In genomic region chr15:39720721-39721611, GRCh38 we compare ENCODE assay signal across 14 cellular contexts.
DNase-seq lines count a peak whose midpoint lies in the region; ATAC-seq and TF ChIP-seq lines count a peak whose summit lies in the region.
"Had no signal": no experiment of that assay in that cellular context is flagged by ENCODE, and none has a peak within 500 bp of the region (broad histone marks: within the 10 kb centered on the region; RNA-seq: fewer than 3 reads in every experiment).

No MANE protein-coding gene starts in this region.

- H3K23ac ChIP-seq in IMR-90 (ENCODE audit: low read depth, low read length): no peak overlapping the region

- no peak overlapping the region for H4K5ac ChIP-seq in IMR-90 (ENCODE audit: low read depth, low read length)

- no peak for TF ChIP-seq POLR2A in IMR-90 (IDR thresholded peaks at IDR 0.05; ENCODE audit: low read depth, low read length)

- no peak overlapping the region for H3K27ac ChIP-seq in IMR-90 (ENCODE audit: insufficient read depth, low read length)
- H3K27ac ChIP-seq: tibial artery had no signal

- H3K4me2 ChIP-seq in IMR-90 (ENCODE audit: low read depth, low read length): peak overlapping the region; percentile 41; the same call in 1 of the 2 replicates

- no peaks in the 10 kb centered on the region for H3K36me3 ChIP-seq in IMR-90 (ENCODE audit: control insufficient read depth, insufficient read depth, low read length)
- H3K36me3 ChIP-seq: tibial artery had no signal

- peak; percentile 36 for DNase-seq in AG20443 (ENCODE audit: low spot score)
- peak; percentile 69 for DNase-seq in IMR-90
- DNase-seq in amniotic stem cell (lab: John Stamatoyannopoulos, UW): peak; percentile 23
- peak; percentile 19 for DNase-seq in kidney glomerular epithelial cell (lab: John Stamatoyannopoulos, UW)
- DNase-seq in Right ventricle myocardium superior: no peak
- DNase-seq in SK-N-DZ (ENCODE audit: low spot score): no peak
- DNase-seq: activated CD8-positive, alpha-beta T cell treated with anti-CD3 and anti-CD28 coated beads for 36 hours; CD4-positive, CD25-positive, alpha-beta regulatory T cell; NCI-H1105; NCI-H524 treated with DMSO at 0.1 percent for 48 hours; tibial artery had no signal

- H3K4me1 ChIP-seq in IMR-90 (ENCODE audit: control insufficient read depth, insufficient read depth, low read length): peaks cover 2% of the 10 kb centered on the region; the same call in 1 of the 2 replicates
- H3K4me1 ChIP-seq: tibial artery had no signal

- H3K9ac ChIP-seq in IMR-90 (ENCODE audit: low read depth, low read length): no peak overlapping the region

- no peak overlapping the region for H2AK9ac ChIP-seq in IMR-90 (replicated peaks; ENCODE audit: low read depth, low read length, poor library complexity)

- POLR2A ChIA-PET in IMR-90 (lab: Charles Lee; ENCODE audit: unreplicated experiment): no interaction called here

- no peaks in the 10 kb centered on the region for H3K79me1 ChIP-seq in IMR-90 (ENCODE audit: low read depth in 1 of 2, low read length in 2 of 2)

- no peak overlapping the region for H2AK5ac ChIP-seq in IMR-90 (ENCODE audit: low read depth, low read length)

- dilution Hi-C loops in IMR-90 (cut with HindIII; ENCODE audit: low sequenced_read_pairs, unreplicated experiment): no loop called here

- H2BK20ac ChIP-seq in IMR-90 (ENCODE audit: low read depth, low read length): peak overlapping the region; percentile 35; the same call in 1 of the 2 replicates

- no peak overlapping the region for H2BK5ac ChIP-seq in IMR-90 (ENCODE audit: low read depth, low read length, poor library complexity, severe bottlenecking)

- WGBS in IMR-90 (ENCODE audit: extremely low coverage in 2 of 2, insufficient read length in 1 of 2), 2 experiments: 86% methylated on average over 2 of the region's 5 CpGs; no CpG with 5 or more reads in 1 of the 2 experiments

- TF ChIP-seq RAD21 in IMR-90 (IDR thresholded peaks at IDR 0.05; ENCODE audit: low read length): no peak

- H3K4me3 ChIP-seq in IMR-90 (ENCODE audit: insufficient read depth, low read depth, low read length): no peak overlapping the region
- H3K4me3 ChIP-seq: tibial artery had no signal

- CTCF ChIA-PET in IMR-90 (lab: Yijun Ruan, JAX): no interaction called here

- no peaks in the 10 kb centered on the region for H3K9me3 ChIP-seq in IMR-90 (ENCODE audit: control insufficient read depth, insufficient read depth, low read length)
- H3K9me3 ChIP-seq: tibial artery had no signal

- BruUV-seq in IMR-90 (replicated peaks; lab: Mats Ljungman, UMichigan): no TSS peak

- ATAC-seq in IMR-90 (ENCODE audit: low read depth): peak; percentile 86
- no peak for ATAC-seq in GM21367 (IDR thresholded peaks at IDR 0.05; ENCODE audit: unreplicated experiment)
- no peak for ATAC-seq in Right ventricle myocardium superior (ENCODE audit: poor library complexity)
- no peak for ATAC-seq in GM18858 (IDR thresholded peaks at IDR 0.05; ENCODE audit: unreplicated experiment)
- ATAC-seq: activated CD8-positive, alpha-beta T cell treated with anti-CD3 and anti-CD28 coated beads for 36 hours; activated naive CD4-positive, alpha-beta T cell treated with anti-CD3 and anti-CD28 coated beads, Interleukin-2, amount 50 U/mL, for 72 hours had no signal

- H4K91ac ChIP-seq in IMR-90 (ENCODE audit: insufficient read depth, low read depth, low read length): no peak overlapping the region

- in situ Hi-C loops in IMR-90 (cut with MboI; ENCODE audit: low sequenced_read_pairs): no loop called here

- H3K14ac ChIP-seq in IMR-90 (replicated peaks; ENCODE audit: low read depth, low read length): peak overlapping the region; percentile 48

- TF ChIP-seq CTCF in IMR-90 (conservative IDR thresholded peaks at IDR 0.05; ENCODE audit: low read depth, low read length): no peak

- H3K18ac ChIP-seq in IMR-90 (ENCODE audit: low read depth, low read length): no peak overlapping the region; the same call in 1 of the 2 replicates

- H2BK120ac ChIP-seq in IMR-90 (ENCODE audit: low read depth, low read length): peak overlapping the region; percentile 4; the same call in 1 of the 2 replicates

- H3K56ac ChIP-seq in IMR-90 (ENCODE audit: extremely low read depth, insufficient read depth, low read length): no peak overlapping the region

- no peak overlapping the region for H3K4ac ChIP-seq in IMR-90 (ENCODE audit: low read depth, low read length)

- H2AFZ ChIP-seq in IMR-90 (replicated peaks; ENCODE audit: low read length, poor library complexity): no peak overlapping the region

- no peaks in the 10 kb centered on the region for H4K20me1 ChIP-seq in IMR-90 (ENCODE audit: insufficient read depth, low read length)

- peaks cover 7% of the 10 kb centered on the region; the same call in 1 of the 2 replicates for H3K9me1 ChIP-seq in IMR-90 (ENCODE audit: insufficient read depth, low read length)

- H2BK15ac ChIP-seq in IMR-90 (ENCODE audit: low read depth, low read length): no peak overlapping the region

- no peak overlapping the region for H4K8ac ChIP-seq in IMR-90 (ENCODE audit: low read depth in 2 of 2, low read length in 2 of 2)

- no peaks in the 10 kb centered on the region for H3K27me3 ChIP-seq in IMR-90 (ENCODE audit: control insufficient read depth, insufficient read depth, low read length)
- H3K27me3 ChIP-seq: tibial artery had no signal

- intact Hi-C loops in IMR-90 (cut with micrococcal nuclease): no loop called here
- intact Hi-C loops in Right ventricle myocardium superior (cut with DNase I): no loop called here

TF ChIP-seq in IMR-90, 13 proteins besides CTCF, POLR2A, EP300 and RAD21:
- TF ChIP-seq CHD1 (IDR thresholded peaks at IDR 0.05; ENCODE audit: low read depth, low read length) (no peak), NFE2L2 (IDR thresholded peaks at IDR 0.05; ENCODE audit: low read depth, low read length) (no peak), CEBPB (IDR thresholded peaks at IDR 0.05; ENCODE audit: low read depth, low read length) (no peak), MAFK (IDR thresholded peaks at IDR 0.05; ENCODE audit: low read depth, low read length) (no peak), FOS (IDR thresholded peaks at IDR 0.05; ENCODE audit: low read depth, low read length) (no peak), RFX5 (IDR thresholded peaks at IDR 0.05; ENCODE audit: low read depth, low read length) (no peak), MXI1 (IDR thresholded peaks at IDR 0.05; ENCODE audit: borderline replicate concordance, low read depth, low read length) (no peak), ELK1 (IDR thresholded peaks at IDR 0.05; ENCODE audit: borderline replicate concordance, low read depth, low read length) (no peak), RCOR1 (IDR thresholded peaks at IDR 0.05; ENCODE audit: insufficient replicate concordance, low read length) (no peak), SMC3 (IDR thresholded peaks at IDR 0.05; ENCODE audit: low read depth, low read length) (no peak)

Comparison
In these comparisons a context has a peak if more than half of its experiments do, and no peak if none do; other contexts are left out.
1. DNase-seq: peak in AG20443 (single experiment), IMR-90 (single experiment), amniotic stem cell (single experiment) and kidney glomerular epithelial cell (single experiment); none in Right ventricle myocardium superior (single experiment) and SK-N-DZ (single experiment).